23 cellular contexts compared by ENCODE assay signal in genomic region chr9:134420974-134421432, GRCh38.
A peak's percentile ranks its signal among the peaks of the same experiment; 100 is the strongest.
DNase-seq lines count a peak whose midpoint lies in the region; ATAC-seq and TF ChIP-seq lines count a peak whose summit lies in the region.
"Had no signal": no experiment of that assay in that cellular context is flagged by ENCODE, and none has a peak within 500 bp of the region (broad histone marks: within the 10 kb centered on the region; RNA-seq: fewer than 3 reads in every experiment).

No MANE protein-coding gene starts in this region.

- no peak overlapping the region for H2BK5ac ChIP-seq in neuronal stem cell (ENCODE audit: low read length)

- H2BK15ac ChIP-seq in neuronal stem cell (ENCODE audit: low read length), result no peak overlapping the region

- DNase-seq in central memory CD8-positive, alpha-beta T cell (ENCODE audit: low spot score in 2 of 2), result no peak
- no peak for DNase-seq in neuronal stem cell (ENCODE audit: low spot score)
- peak; percentile 33 for DNase-seq in transverse colon
- DNase-seq in EL, result no peak
- no peak for DNase-seq in left lobe of liver (ENCODE audit: low spot score)
- DNase-seq in activated naive CD8-positive, alpha-beta T cell treated with anti-CD3 and anti-CD28 coated beads for 36 hours, result no peak
- DNase-seq: activated CD4-positive, alpha-beta T cell treated with anti-CD3 and anti-CD28 coated beads, Interleukin-2, amount 50 U/mL, for 1 hour; activated naive CD4-positive, alpha-beta T cell treated with anti-CD3 and anti-CD28 coated beads for 36 hours; Calu3; DMS79 treated with DMSO at 0.1 percent for 48 hours; mesendoderm; NCI-H1105; NCI-H2029 treated with DMSO at 0.1 percent for 48 hours; nucleus accumbens; SK-N-SH; small intestine; stomach had no signal

- no peaks in the 10 kb centered on the region for H3K9me3 Mint-ChIP-seq in central memory CD8-positive, alpha-beta T cell
- no peaks in the 10 kb centered on the region for H3K9me3 Mint-ChIP-seq in activated naive CD8-positive, alpha-beta T cell treated with anti-CD3 and anti-CD28 coated beads for 36 hours
- H3K9me3 Mint-ChIP-seq: activated naive CD4-positive, alpha-beta T cell treated with anti-CD3 and anti-CD28 coated beads for 36 hours had no signal

- peak overlapping the region; percentile 67 for H3K27ac Mint-ChIP-seq in central memory CD8-positive, alpha-beta T cell (ENCODE audit: low read depth)
- no peak overlapping the region for H3K27ac Mint-ChIP-seq in activated naive CD8-positive, alpha-beta T cell treated with anti-CD3 and anti-CD28 coated beads for 36 hours
- H3K27ac Mint-ChIP-seq: activated naive CD4-positive, alpha-beta T cell treated with anti-CD3 and anti-CD28 coated beads for 36 hours had no signal

- intact Hi-C loops in transverse colon (cut with DNase I; ENCODE audit: low total_unique reads), result no loop called here

- H3K4ac ChIP-seq in neuronal stem cell (ENCODE audit: low read length), result no peak overlapping the region

- no peak overlapping the region for H2BK120ac ChIP-seq in neuronal stem cell (ENCODE audit: low read depth, low read length)

- no peaks in the 10 kb centered on the region for H3K27me3 ChIP-seq in neuronal stem cell (ENCODE audit: control insufficient read depth in 3 of 3, insufficient read depth in 3 of 3, low read depth in 1 of 3, low read length in 3 of 3)
- no peaks in the 10 kb centered on the region for H3K27me3 ChIP-seq in transverse colon
- H3K27me3 ChIP-seq: stomach, upper lobe of left lung had no signal

- no peaks in the 10 kb centered on the region for H3K4me1 ChIP-seq in neuronal stem cell (ENCODE audit: control insufficient read depth in 2 of 2, insufficient read depth in 1 of 2, low read depth in 1 of 2, low read length in 2 of 2)
- peaks cover 19 to 27% (median 23%) of the 10 kb centered on the region in 4 donors for H3K4me1 ChIP-seq in transverse colon

- no peak overlapping the region for H3K9ac ChIP-seq in neuronal stem cell (ENCODE audit: low read depth, low read length, poor library complexity)
- H3K9ac ChIP-seq: SK-N-SH had no signal

- H3K4me3 ChIP-seq in neuronal stem cell (ENCODE audit: low read length in 2 of 2) (no peak overlapping the region), transverse colon (no peak overlapping the region)
- H3K4me3 ChIP-seq: coronary artery, K562, stomach, upper lobe of left lung had no signal

- no peak for TF ChIP-seq POLR2A in transverse colon (IDR thresholded peaks at IDR 0.05)

- H3K4me3 Mint-ChIP-seq in central memory CD8-positive, alpha-beta T cell, result no peak overlapping the region
- H3K4me3 Mint-ChIP-seq in activated naive CD8-positive, alpha-beta T cell treated with anti-CD3 and anti-CD28 coated beads for 36 hours, result no peak overlapping the region
- H3K4me3 Mint-ChIP-seq: activated naive CD4-positive, alpha-beta T cell treated with anti-CD3 and anti-CD28 coated beads for 36 hours had no signal

- H3K27me3 Mint-ChIP-seq in central memory CD8-positive, alpha-beta T cell, result no peaks in the 10 kb centered on the region
- no peaks in the 10 kb centered on the region for H3K27me3 Mint-ChIP-seq in activated naive CD8-positive, alpha-beta T cell treated with anti-CD3 and anti-CD28 coated beads for 36 hours

- no peak overlapping the region for H3K14ac ChIP-seq in neuronal stem cell (ENCODE audit: low read length)

- TF ChIP-seq CTCF in VCaP (conservative IDR thresholded peaks at IDR 0.05) (no peak), transverse colon (IDR thresholded peaks at IDR 0.05) (no peak)

- peaks cover 9% of the 10 kb centered on the region for H3K36me3 Mint-ChIP-seq in central memory CD8-positive, alpha-beta T cell (ENCODE audit: insufficient read depth)
- H3K36me3 Mint-ChIP-seq in activated naive CD8-positive, alpha-beta T cell treated with anti-CD3 and anti-CD28 coated beads for 36 hours, result no peaks in the 10 kb centered on the region

- no peak for ATAC-seq in central memory CD8-positive, alpha-beta T cell (replicated peaks; ENCODE audit: extremely low read depth, poor library complexity, severe bottlenecking)
- ATAC-seq in left lobe of liver, result no peak
- ATAC-seq: HCT116, K562 had no signal

- H3K27ac ChIP-seq in VCaP, result peak overlapping the region; percentile 7; the same call in 1 of the 2 replicates
- no peak overlapping the region for H3K27ac ChIP-seq in neuronal stem cell (replicated peaks; ENCODE audit: low read length)
- H3K27ac ChIP-seq in transverse colon, result peak overlapping the region; percentile 54 to 75 (median 64)
- H3K27ac ChIP-seq: C4-2B had no signal

- peak overlapping the region; percentile 27 for H3K18ac ChIP-seq in neuronal stem cell (ENCODE audit: low read length)

- no peak overlapping the region for H3K4me2 ChIP-seq in neuronal stem cell (ENCODE audit: insufficient read depth, low read length, poor library complexity, severe bottlenecking)
- H3K4me2 ChIP-seq: SK-N-SH had no signal

- H3K36me3 ChIP-seq in neuronal stem cell (replicated peaks in 1 of 2; ENCODE audit: control insufficient read depth in 2 of 2, insufficient read depth in 2 of 2, low read length in 2 of 2), result peaks cover 23 to 47% of the 10 kb centered on the region in 2 donors
- H3K36me3 ChIP-seq in transverse colon, result peaks cover 0 to 17% (median 6%) of the 10 kb centered on the region in 4 donors

- H3K9me3 ChIP-seq in neuronal stem cell (replicated peaks in 1 of 2; ENCODE audit: control insufficient read depth in 2 of 2, insufficient read depth in 1 of 2, low read depth in 1 of 2, low read length in 2 of 2), result no peaks in the 10 kb centered on the region
- H3K9me3 ChIP-seq in transverse colon, result no peaks in the 10 kb centered on the region
- H3K9me3 ChIP-seq: SK-N-SH, stomach, upper lobe of left lung had no signal

- no peak overlapping the region for H2AFZ ChIP-seq in neuronal stem cell (ENCODE audit: low read length)

- in situ Hi-C loops in transverse colon (cut with MboI; ENCODE audit: low pct_ligation_motif_present in 1 of 4, low pct_unique_long_range_greater_than_20kb in 1 of 4, low sequenced_read_pairs in 3 of 4), result no loop called here

- H2AK5ac ChIP-seq in neuronal stem cell (ENCODE audit: low read depth, low read length), result no peak overlapping the region

- peaks cover under 1% of the 10 kb centered on the region for H3K4me1 Mint-ChIP-seq in central memory CD8-positive, alpha-beta T cell
- H3K4me1 Mint-ChIP-seq in activated naive CD8-positive, alpha-beta T cell treated with anti-CD3 and anti-CD28 coated beads for 36 hours, result no peaks in the 10 kb centered on the region

- no peak overlapping the region for H4K91ac ChIP-seq in neuronal stem cell (ENCODE audit: low read depth, low read length, poor library complexity)

- TF ChIP-seq EP300 in transverse colon (IDR thresholded peaks at IDR 0.05; ENCODE audit: low read depth), result no peak

- no peak overlapping the region for H4K8ac ChIP-seq in neuronal stem cell (ENCODE audit: low read depth, low read length)

- no peak overlapping the region for H2BK12ac ChIP-seq in neuronal stem cell (ENCODE audit: low read length)

- no peak overlapping the region for H3K23ac ChIP-seq in neuronal stem cell (ENCODE audit: low read depth, low read length, poor library complexity)

- peaks cover 13% of the 10 kb centered on the region for H3K79me1 ChIP-seq in neuronal stem cell (ENCODE audit: low read depth, low read length)

- whole genome bisulfite sequencing in neuronal stem cell (ENCODE audit: extremely low coverage in 2 of 2, insufficient read length in 2 of 2, insufficient replicate concordance in 1 of 2), 2 donors, result no CpG with 5 or more reads among the region's 10 CpGs
- WGBS in transverse colon (ENCODE audit: low coverage in 1 of 2), 2 donors, result 57% methylated on average over 10 of the region's 10 CpGs; no CpG with 5 or more reads in 1 of the 2 donors
